26 cellular contexts compared by ENCODE assay signal in genomic region chr4:70473691-70474090, GRCh38. TPM values are rescaled to one million over a fixed set of nuclear protein-coding genes. Genes with fewer than 3 reads are reported as not detected.
DNase-seq lines count a peak whose midpoint lies in the region; ATAC-seq and TF ChIP-seq lines count a peak whose summit lies in the region.
"Had no signal": no experiment of that assay in that cellular context is flagged by ENCODE, and none has a peak within 500 bp of the region (broad histone marks: within the 10 kb centered on the region; RNA-seq: fewer than 3 reads in every experiment).

No MANE protein-coding gene starts in this region.

- H3K4me3 ChIP-seq in mammary epithelial cell (replicated peaks in 1 of 3; ENCODE audit: insufficient read depth in 1 of 3, low read depth in 2 of 3, low read length in 3 of 3) (no peak overlapping the region), SK-N-MC (peak overlapping the region; percentile 49)
- H3K4me3 ChIP-seq: GM23338, HAP-1, Peyer's patch had no signal

- TF ChIP-seq CTCF in MCF 10A (IDR thresholded peaks at IDR 0.05; ENCODE audit: unreplicated experiment), result no peak
- no peak for TF ChIP-seq CTCF in mammary epithelial cell (conservative IDR thresholded peaks at IDR 0.05 in 1 of 2, IDR thresholded peaks at IDR 0.05 in 1 of 2; ENCODE audit: extremely low read depth in 1 of 2, insufficient read depth in 1 of 2, low read depth in 1 of 2, low read length in 2 of 2)

- no peaks in the 10 kb centered on the region for H3K79me2 ChIP-seq in mammary epithelial cell (ENCODE audit: insufficient read depth, low read length)

- no peaks in the 10 kb centered on the region for H4K20me1 ChIP-seq in mammary epithelial cell (ENCODE audit: insufficient read depth, low read length)

- H3K4me1 Mint-ChIP-seq in MCF 10A (ENCODE audit: insufficient read depth, unreplicated experiment), result peaks cover 6% of the 10 kb centered on the region
- H3K4me1 Mint-ChIP-seq: GM23338 had no signal

- no peaks in the 10 kb centered on the region for H3K9me3 ChIP-seq in mammary epithelial cell (replicated peaks; ENCODE audit: insufficient read depth, low read length)
- H3K9me3 ChIP-seq in SK-N-MC (ENCODE audit: low read depth, low read length), result no peaks in the 10 kb centered on the region
- H3K9me3 ChIP-seq: HAP-1, Peyer's patch had no signal

- no peaks in the 10 kb centered on the region for H3K36me3 ChIP-seq in mammary epithelial cell (ENCODE audit: insufficient read depth, low read length)
- no peaks in the 10 kb centered on the region for H3K36me3 ChIP-seq in SK-N-MC (ENCODE audit: insufficient read depth, low read length)
- H3K36me3 ChIP-seq: HAP-1, Peyer's patch had no signal

- H3K9me3 Mint-ChIP-seq in MCF 10A (ENCODE audit: unreplicated experiment), result peaks cover 3% of the 10 kb centered on the region
- H3K9me3 Mint-ChIP-seq: HFFc6 had no signal

- no peak overlapping the region for H3K4me2 ChIP-seq in mammary epithelial cell (ENCODE audit: insufficient read depth, low read depth, low read length)
- H3K4me2 ChIP-seq: GM23338 had no signal

- 67% methylated on average over 4 of the region's 4 CpGs for WGBS in mammary epithelial cell (ENCODE audit: low coverage, missing lambda C conversion rate)

- H3K36me3 Mint-ChIP-seq in MCF 10A (ENCODE audit: insufficient read depth, unreplicated experiment), result no peaks in the 10 kb centered on the region

- no TSS peak for BruUV-seq in MCF 10A (replicated peaks; lab: Mats Ljungman, UMichigan)
- BruUV-seq in mammary epithelial cell (replicated peaks; lab: Mats Ljungman, UMichigan), result no TSS peak

- H3K9ac ChIP-seq in mammary epithelial cell (ENCODE audit: insufficient read depth, low read length), result no peak overlapping the region
- H3K9ac ChIP-seq in SK-N-MC (ENCODE audit: insufficient read length), result peak overlapping the region; percentile 6

- POLR2A ChIA-PET in MCF 10A (lab: Yijun Ruan, JAX), result no interaction called here

- dilution Hi-C loops in mammary epithelial cell (cut with HindIII; ENCODE audit: low sequenced_read_pairs), result no loop called here

- intact Hi-C loops in MCF 10A (cut with micrococcal nuclease), result no loop called here
- intact Hi-C loops in mammary epithelial cell (cut with micrococcal nuclease), result no loop called here

- H3K4me1 ChIP-seq in mammary epithelial cell (ENCODE audit: insufficient read depth, low read length), result no peaks in the 10 kb centered on the region
- H3K4me1 ChIP-seq: HAP-1, Peyer's patch had no signal

- H2AFZ ChIP-seq in mammary epithelial cell (ENCODE audit: low read depth, low read length), result no peak overlapping the region
- H2AFZ ChIP-seq: GM23338 had no signal

- CTCF ChIA-PET in MCF 10A (lab: Yijun Ruan, JAX) (interaction anchor here (1.4 kb wide), 1 partner anchor 32 kb away, joined by 3 read pairs; no protein-coding TSS in a partner anchor), mammary epithelial cell (lab: Charles Lee; ENCODE audit: low non-redundant PET) (no interaction called here)

- no peak overlapping the region for H3K4me3 Mint-ChIP-seq in MCF 10A (ENCODE audit: unreplicated experiment)
- H3K4me3 Mint-ChIP-seq: GM23338, HFFc6 had no signal

- peak; percentile 17 for DNase-seq in MCF 10A (ENCODE audit: unreplicated experiment)
- no peak for DNase-seq in mammary epithelial cell
- DNase-seq in SK-N-MC (ENCODE audit: low read depth, low spot score), result peak; percentile 66
- DNase-seq in hepatic stellate cell (ENCODE audit: low spot score), result peak; percentile 7
- DNase-seq in stimulated activated CD4-positive, alpha-beta T cell treated with anti-CD3 and anti-CD28 coated beads, Interleukin-4, amount 100 ng/mL, for 1 hour, result no peak
- no peak for DNase-seq in activated CD8-positive, alpha-beta memory T cell treated with anti-CD3 and anti-CD28 coated beads, Interleukin-2, amount 50 U/mL, for 48 hours
- DNase-seq: ACHN, Calu3, DMS79 treated with DMSO at 0.1 percent for 48 hours, HFFc6, NCI-H1092 treated with DMSO at 0.1 percent for 48 hours, NCI-H1436, NCI-H187, NCI-H2081 treated with DMSO at 0.1 percent for 48 hours, NCI-H2171, NCI-H226, NCI-H510A, NCI-H69, Peyer's patch, SHP77 treated with DMSO at 0.1 percent for 48 hours had no signal

- no peaks in the 10 kb centered on the region for H3K27me3 ChIP-seq in mammary epithelial cell (ENCODE audit: insufficient read depth, low read length)
- H3K27me3 ChIP-seq: Peyer's patch had no signal

- in situ Hi-C loops in mammary epithelial cell (cut with MboI; ENCODE audit: low sequenced_read_pairs in 2 of 2), result no loop called here

- no peak for ATAC-seq in HG02798 (IDR thresholded peaks at IDR 0.05; ENCODE audit: poor library complexity, unreplicated experiment)
- ATAC-seq: GM23338 had no signal

- H3K27ac ChIP-seq in mammary epithelial cell (ENCODE audit: insufficient read depth, low read depth, low read length) (no peak overlapping the region), SK-N-MC (peak overlapping the region; percentile 77)
- H3K27ac ChIP-seq: 22Rv1, Peyer's patch had no signal

- H3K27ac Mint-ChIP-seq in MCF 10A (ENCODE audit: low read depth, unreplicated experiment), result no peak overlapping the region
- H3K27ac Mint-ChIP-seq: GM23338, HFFc6 had no signal

- H3K27me3 Mint-ChIP-seq in MCF 10A (ENCODE audit: insufficient read depth, unreplicated experiment), result no peaks in the 10 kb centered on the region

RNA-seq across cellular contexts. Expression of gene MUC7, which starts 1.7 kb away (rescaled TPM):
- total RNA-seq in MCF 10A (2022) (not detected in 2 replicates), mammary epithelial cell (not detected)
- polyA plus RNA-seq in mammary epithelial cell, result not detected
- not detected for polyA minus RNA-seq in mammary epithelial cell
- total RNA-seq: Calu3, G401, GM23338, HFFc6, Peyer's patch had no signal
- polyA plus RNA-seq: BJ, GM23338 had no signal

RNA-seq across cellular contexts. Expression of gene AMTN, which starts 44.7 kb away (rescaled TPM):
- not detected in 2 replicates for total RNA-seq in MCF 10A (2022)
- not detected for total RNA-seq in mammary epithelial cell
- polyA plus RNA-seq in mammary epithelial cell, result not detected
- not detected for polyA minus RNA-seq in mammary epithelial cell
- total RNA-seq: Calu3, G401, GM23338, HFFc6, Peyer's patch had no signal
- polyA plus RNA-seq: BJ, GM23338 had no signal

Comparison
In these comparisons a context has a peak if more than half of its experiments do, and no peak if none do; other contexts are left out.
1. DNase-seq: peak in MCF 10A (single experiment), SK-N-MC (single experiment) and hepatic stellate cell (single experiment); none in mammary epithelial cell (single experiment), stimulated activated CD4-positive, alpha-beta T cell treated with anti-CD3 and anti-CD28 coated beads, Interleukin-4, amount 100 ng/mL, for 1 hour (single experiment) and activated CD8-positive, alpha-beta memory T cell treated with anti-CD3 and anti-CD28 coated beads, Interleukin-2, amount 50 U/mL, for 48 hours (single experiment).